Comparison of ENCODE assay signal across 9 cellular contexts in genomic region chr2:100142393-100142792, GRCh38. TPM values are rescaled to one million over a fixed set of nuclear protein-coding genes. Genes with fewer than 3 reads are reported as not detected.
A peak's percentile ranks its signal among the peaks of the same experiment; 100 is the strongest.
DNase-seq lines count a peak whose midpoint lies in the region; ATAC-seq and TF ChIP-seq lines count a peak whose summit lies in the region.
"Had no signal": no experiment of that assay in that cellular context is flagged by ENCODE, and none has a peak within 500 bp of the region (broad histone marks: within the 10 kb centered on the region; RNA-seq: fewer than 3 reads in every experiment).

TSS of gene AFF3 (minus strand) at chr2:100142590. CDS start at chr2:100104454, 38,136 bp downstream.

- in situ Hi-C loops in brain microvascular endothelial cell (cut with HindIII; ENCODE audit: low pct_ligation_motif_present, low sequenced_read_pairs), result no loop called here

- H3K4me1 ChIP-seq in left lung, result no peaks in the 10 kb centered on the region
- no peaks in the 10 kb centered on the region for H3K4me1 ChIP-seq in urinary bladder (ENCODE audit: insufficient read depth)
- H3K4me1 ChIP-seq: SJSA1 had no signal

- peaks cover 17% of the 10 kb centered on the region for H3K4me1 Mint-ChIP-seq in nephron progenitor cell

- peaks cover 7% of the 10 kb centered on the region for H3K9me3 Mint-ChIP-seq in nephron progenitor cell

- no peak for TF ChIP-seq CTCF in left lung (IDR thresholded peaks at IDR 0.05)
- no peak for TF ChIP-seq CTCF in nephron progenitor cell (IDR thresholded peaks at IDR 0.05)
- no peak for TF ChIP-seq CTCF in brain microvascular endothelial cell (IDR thresholded peaks at IDR 0.05; ENCODE audit: low read depth, low read length, missing control alignments)

- peak; percentile 81 for DNase-seq in activated CD4-positive, alpha-beta T cell treated with anti-CD3 and anti-CD28 coated beads for 48 hours
- DNase-seq in left lung (no peak), nephron progenitor cell (no peak), brain microvascular endothelial cell (no peak), NCI-H2171 (lab: John Stamatoyannopoulos, UW) (no peak)

- H3K27ac ChIP-seq in left lung (no peak within 1 kb of the TSS), urinary bladder (ENCODE audit: low read depth) (no peak within 1 kb of the TSS), brain microvascular endothelial cell (no peak within 1 kb of the TSS)
- H3K27ac ChIP-seq: SJSA1 had no signal

- H3K36me3 Mint-ChIP-seq in nephron progenitor cell (ENCODE audit: low read depth), result no peaks in the 10 kb centered on the region

- H3K36me3 ChIP-seq in left lung (no peaks in the 10 kb centered on the region), urinary bladder (ENCODE audit: insufficient read depth) (no peaks in the 10 kb centered on the region), brain microvascular endothelial cell (replicated peaks) (no peaks in the 10 kb centered on the region)
- H3K36me3 ChIP-seq: SJSA1 had no signal

- no peaks in the 10 kb centered on the region for H3K27me3 ChIP-seq in left lung
- no peaks in the 10 kb centered on the region for H3K27me3 ChIP-seq in brain microvascular endothelial cell (replicated peaks)
- H3K27me3 ChIP-seq: SJSA1 had no signal

- no peak within 1 kb of the TSS for H3K27ac Mint-ChIP-seq in nephron progenitor cell

- intact Hi-C loops in left lung (cut with DNase I), result no loop called here

- H3K4me3 Mint-ChIP-seq in nephron progenitor cell, result no peak within 1 kb of the TSS

- WGBS in urinary bladder, result 88% methylated on average over 11 of the region's 11 CpGs

- H3K9me3 ChIP-seq in left lung, result no peaks in the 10 kb centered on the region
- H3K9me3 ChIP-seq: SJSA1 had no signal

- ATAC-seq in GM19324 (IDR thresholded peaks at IDR 0.05; ENCODE audit: low FRiP score, unreplicated experiment) (peak; percentile 84), HG03135 (IDR thresholded peaks at IDR 0.05; ENCODE audit: unreplicated experiment) (peak; percentile 97), left lung (no peak)

- H3K27me3 Mint-ChIP-seq in nephron progenitor cell (ENCODE audit: low read depth, poor library complexity), result peaks cover 34% of the 10 kb centered on the region

- H3K4me3 ChIP-seq in left lung (no peak within 1 kb of the TSS), urinary bladder (ENCODE audit: low read depth, low read length) (no peak within 1 kb of the TSS), brain microvascular endothelial cell (ENCODE audit: low read depth, low read length) (no peak within 1 kb of the TSS)
- H3K4me3 ChIP-seq: SJSA1 had no signal

RNA-seq across cellular contexts. Expression of gene AFF3, which starts in this region (rescaled TPM):
- total RNA-seq in left lung (10 to 100 TPM; 16.4 to 42.0 TPM), urinary bladder (43.5 TPM)
- polyA plus RNA-seq in urinary bladder, result 15.1 TPM
